15 cellular contexts compared by ENCODE assay signal in the genomic region with DNA sequence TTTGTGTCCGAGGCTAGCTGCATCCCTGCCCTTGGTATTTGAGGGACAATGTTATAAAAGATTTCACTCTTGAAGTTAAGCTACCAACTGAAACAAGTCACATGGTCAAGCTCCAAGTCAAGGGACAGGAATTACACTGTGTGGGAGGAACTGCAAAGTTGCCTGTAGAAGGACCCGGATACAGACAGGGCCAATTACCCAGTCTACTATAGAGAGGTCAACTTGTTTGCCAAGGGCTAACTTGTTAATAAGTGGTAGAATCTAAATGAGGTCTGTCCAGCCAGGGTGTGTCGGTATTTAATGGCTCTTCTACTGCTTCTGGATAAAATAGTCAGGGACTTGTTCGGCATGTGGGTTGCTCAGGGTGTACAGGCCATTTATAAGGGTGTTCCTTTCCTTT. TPM values are rescaled to one million over a fixed set of nuclear protein-coding genes. Genes with fewer than 3 reads are reported as not detected.
A peak's percentile ranks its signal among the peaks of the same experiment; 100 is the strongest.
DNase-seq lines count a peak whose midpoint lies in the region; ATAC-seq and TF ChIP-seq lines count a peak whose summit lies in the region.
"Had no signal": no experiment of that assay in that cellular context is flagged by ENCODE, and none has a peak within 500 bp of the region (broad histone marks: within the 10 kb centered on the region; RNA-seq: fewer than 3 reads in every experiment).

No MANE protein-coding gene starts in this region.

- DNase-seq in endothelial cell (ENCODE audit: low spot score) (no peak), left lung (no peak), NCI-H128 (lab: John Stamatoyannopoulos, UW; ENCODE audit: unreplicated experiment) (no peak), hypothalamus (lab: John Stamatoyannopoulos, UW) (no peak)
- no peak for DNase-seq in stimulated activated CD4-positive, alpha-beta T cell treated with anti-CD3 and anti-CD28 coated beads, Interleukin-12 subunit alpha, Interleukin-12 subunit beta, amount 100 ng/mL, for 4 hours
- DNase-seq: activated CD4-positive, alpha-beta memory T cell treated with anti-CD3 and anti-CD28 coated beads, Interleukin-2, amount 10 ng/mL, durations not matched to agents 7 days and 5 days; DMS79 treated with DMSO at 0.1 percent for 48 hours; NCI-H1092; stimulated activated naive B cell treated with anti-CD40 and anti-IgM and Interleukin-4, amounts not matched to agents 10 μg/mL and 1 μg/mL and 100 μg/mL, for 72 hours had no signal

- POLR2A ChIA-PET in HEK293 (lab: Yijun Ruan, JAX): no interaction called here

- no peak overlapping the region for H3K4me3 ChIP-seq in HEK293 (ENCODE audit: low read depth, low read length)
- no peak overlapping the region for H3K4me3 ChIP-seq in left lung
- H3K4me3 ChIP-seq in stomach smooth muscle (ENCODE audit: low read length in 2 of 2): peak overlapping the region; percentile 1 to 15
- H3K4me3 ChIP-seq: HAP-1 had no signal

- no peaks in the 10 kb centered on the region for H3K9me3 ChIP-seq in HEK293 (ENCODE audit: control insufficient read depth, insufficient read depth, low read depth, low read length)
- H3K9me3 ChIP-seq in left lung: no peaks in the 10 kb centered on the region
- no peaks in the 10 kb centered on the region for H3K9me3 ChIP-seq in stomach smooth muscle (ENCODE audit: control insufficient read depth in 2 of 2, low read length in 2 of 2)
- H3K9me3 ChIP-seq: HAP-1 had no signal

- H3K27me3 Mint-ChIP-seq in endothelial cell (ENCODE audit: unreplicated experiment): no peaks in the 10 kb centered on the region
- H3K27me3 Mint-ChIP-seq: activated CD4-positive, alpha-beta memory T cell treated with anti-CD3 and anti-CD28 coated beads, Interleukin-2, amount 10 ng/mL, durations not matched to agents 7 days and 5 days; natural killer cell treated with Interleukin-12 subunit alpha and Interleukin-12 subunit beta and Interleukin-15 and Interleukin-18, amount 100 ng/mL, for 72 hours had no signal

- H3K27ac ChIP-seq in HEK293 (ENCODE audit: extremely low read depth, low read depth, low read length) (no peak overlapping the region), left lung (no peak overlapping the region), stomach smooth muscle (ENCODE audit: low read length) (peak overlapping the region; percentile 56)

- no peak for TF ChIP-seq CTCF in HEK293 (tag by site-specific recombination; IDR thresholded peaks at IDR 0.05)
- TF ChIP-seq CTCF in endothelial cell (IDR thresholded peaks at IDR 0.05; ENCODE audit: unreplicated experiment): no peak
- no peak for TF ChIP-seq CTCF in left lung (IDR thresholded peaks at IDR 0.05)

- H3K36me3 ChIP-seq in HEK293 (ENCODE audit: control insufficient read depth in 2 of 2, insufficient read depth in 1 of 2, low read length in 2 of 2) (no peaks in the 10 kb centered on the region), left lung (no peaks in the 10 kb centered on the region), stomach smooth muscle (ENCODE audit: control insufficient read depth in 2 of 2, insufficient read depth in 2 of 2, low read length in 2 of 2) (no peaks in the 10 kb centered on the region)
- H3K36me3 ChIP-seq: HAP-1 had no signal

- no peak overlapping the region for H3K4me3 Mint-ChIP-seq in endothelial cell (ENCODE audit: unreplicated experiment)
- H3K4me3 Mint-ChIP-seq: activated CD4-positive, alpha-beta memory T cell treated with anti-CD3 and anti-CD28 coated beads, Interleukin-2, amount 10 ng/mL, durations not matched to agents 7 days and 5 days; activated T-helper 1 cell treated with anti-CD3 and anti-CD28 coated beads, Interleukin-12 subunit alpha, Interleukin-12 subunit beta, Interleukin-2, Interleukin-4 antibody, amounts not matched to agents 30 ng/mL and 10 ng/mL and 1 ng/mL, durations not matched to agents 14 hours and 24 hours and 36 hours; CD14-positive monocyte; natural killer cell treated with Interleukin-12 subunit alpha and Interleukin-12 subunit beta and Interleukin-15 and Interleukin-18, amount 100 ng/mL, for 72 hours; stimulated activated naive B cell treated with anti-CD40 and anti-IgM and Interleukin-4, amounts not matched to agents 10 μg/mL and 1 μg/mL and 100 μg/mL, for 72 hours had no signal

- no peaks in the 10 kb centered on the region for H3K4me1 Mint-ChIP-seq in endothelial cell (ENCODE audit: unreplicated experiment)
- H3K4me1 Mint-ChIP-seq: activated CD4-positive, alpha-beta memory T cell treated with anti-CD3 and anti-CD28 coated beads, Interleukin-2, amount 10 ng/mL, durations not matched to agents 7 days and 5 days; CD14-positive monocyte; stimulated activated naive B cell treated with anti-CD40 and anti-IgM and Interleukin-4, amounts not matched to agents 10 μg/mL and 1 μg/mL and 100 μg/mL, for 72 hours had no signal

- peak overlapping the region in 1 of 2 donors; percentile 16 for H3K9ac ChIP-seq in stomach smooth muscle (ENCODE audit: low read length in 2 of 2)

- peaks cover 3% of the 10 kb centered on the region for H3K36me3 Mint-ChIP-seq in endothelial cell (ENCODE audit: low read depth, unreplicated experiment)
- H3K36me3 Mint-ChIP-seq: CD14-positive monocyte; natural killer cell treated with Interleukin-12 subunit alpha and Interleukin-12 subunit beta and Interleukin-15 and Interleukin-18, amount 100 ng/mL, for 72 hours; stimulated activated naive B cell treated with anti-CD40 and anti-IgM and Interleukin-4, amounts not matched to agents 10 μg/mL and 1 μg/mL and 100 μg/mL, for 72 hours had no signal

- H3K27ac Mint-ChIP-seq in endothelial cell (ENCODE audit: unreplicated experiment): peak overlapping the region; percentile 23
- H3K27ac Mint-ChIP-seq: activated CD4-positive, alpha-beta memory T cell treated with anti-CD3 and anti-CD28 coated beads, Interleukin-2, amount 10 ng/mL, durations not matched to agents 7 days and 5 days; activated T-helper 1 cell treated with anti-CD3 and anti-CD28 coated beads, Interleukin-12 subunit alpha, Interleukin-12 subunit beta, Interleukin-2, Interleukin-4 antibody, amounts not matched to agents 30 ng/mL and 10 ng/mL and 1 ng/mL, durations not matched to agents 14 hours and 24 hours and 36 hours; CD14-positive monocyte; natural killer cell treated with Interleukin-12 subunit alpha and Interleukin-12 subunit beta and Interleukin-15 and Interleukin-18, amount 100 ng/mL, for 72 hours; stimulated activated naive B cell treated with anti-CD40 and anti-IgM and Interleukin-4, amounts not matched to agents 10 μg/mL and 1 μg/mL and 100 μg/mL, for 72 hours had no signal

- H3K27me3 ChIP-seq in left lung (no peaks in the 10 kb centered on the region), stomach smooth muscle (ENCODE audit: control insufficient read depth in 1 of 2, insufficient read depth in 2 of 2, low read length in 2 of 2) (no peaks in the 10 kb centered on the region)

- no peaks in the 10 kb centered on the region for H3K9me3 Mint-ChIP-seq in endothelial cell (ENCODE audit: unreplicated experiment)
- H3K9me3 Mint-ChIP-seq: activated CD4-positive, alpha-beta memory T cell treated with anti-CD3 and anti-CD28 coated beads, Interleukin-2, amount 10 ng/mL, durations not matched to agents 7 days and 5 days; activated T-helper 1 cell treated with anti-CD3 and anti-CD28 coated beads, Interleukin-12 subunit alpha, Interleukin-12 subunit beta, Interleukin-2, Interleukin-4 antibody, amounts not matched to agents 30 ng/mL and 10 ng/mL and 1 ng/mL, durations not matched to agents 14 hours and 24 hours and 36 hours had no signal

- peak; percentile 89 for ATAC-seq in left lung
- ATAC-seq: natural killer cell treated with Interleukin-12 subunit alpha and Interleukin-12 subunit beta and Interleukin-15 and Interleukin-18, amount 100 ng/mL, for 72 hours; stimulated activated naive B cell treated with anti-CD40 and anti-IgM and Interleukin-4, amounts not matched to agents 10 μg/mL and 1 μg/mL and 100 μg/mL, for 72 hours had no signal

- intact Hi-C loops in left lung (cut with DNase I): no loop called here

- no peaks in the 10 kb centered on the region for H3K4me1 ChIP-seq in HEK293 (ENCODE audit: control insufficient read depth, insufficient read depth, low read length)
- no peaks in the 10 kb centered on the region for H3K4me1 ChIP-seq in left lung
- H3K4me1 ChIP-seq in stomach smooth muscle (ENCODE audit: control insufficient read depth, insufficient read depth, low read length): peaks cover 12% of the 10 kb centered on the region

- CTCF ChIA-PET in HEK293 (lab: Yijun Ruan, JAX): interaction anchor here (0.5 kb wide), 1 partner anchor 101 kb away, joined by 3 read pairs; no protein-coding TSS in a partner anchor

TF ChIP-seq in HEK293, 187 proteins besides CTCF, POLR2A, EP300 and RAD21:
- no peak for TF ChIP-seq ZNF830 (tag by site-specific recombination; IDR thresholded peaks at IDR 0.05; ENCODE audit: low read depth)
- peak; percentile 40; the same call in 1 of the 2 replicates for TF ChIP-seq ZFHX2 (tag by site-specific recombination; conservative IDR thresholded peaks at IDR 0.05)
- TF ChIP-seq ZNF335 (tag by site-specific recombination; conservative IDR thresholded peaks at IDR 0.05): 0 out of 2 replicates have a peak, but pooled peaks have one; percentile 21
- no peak for TF ChIP-seq ZNF2 (tag by site-specific recombination; IDR thresholded peaks at IDR 0.05)

RNA-seq across cellular contexts. Expression of gene PTPRG, which starts 55.7 kb away (rescaled TPM):
- total RNA-seq in endothelial cell (ENCODE audit: unreplicated experiment) (80.7 TPM), left lung (10 to 100 TPM; 69.2 to 88.4 TPM)

Comparison
In these comparisons a context has a peak if more than half of its experiments do, and no peak if none do; other contexts are left out.
1. H3K4me3 ChIP-seq: peak in stomach smooth muscle (2 of 2); none in HEK293 (single experiment) and left lung (0 of 2).